In the genomic region with DNA sequence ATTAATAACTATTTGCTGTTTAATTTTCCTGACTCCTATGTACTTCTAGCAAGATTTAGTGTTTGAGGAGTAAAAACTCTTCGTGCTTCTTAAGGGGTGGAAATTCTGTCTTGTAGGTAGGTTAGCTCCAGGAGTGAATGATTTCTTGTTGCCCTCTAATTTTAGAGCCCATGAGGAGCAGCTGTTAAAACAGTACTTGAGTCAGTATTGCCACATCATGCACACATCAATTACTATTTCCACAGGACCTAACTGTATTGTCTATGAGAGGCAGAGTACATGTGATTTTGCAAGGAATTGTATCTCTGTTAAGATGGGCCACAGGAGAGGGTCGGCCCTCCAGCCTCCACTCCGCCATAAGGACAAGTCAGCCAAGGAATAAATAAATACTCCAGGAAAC, we compare ENCODE assay signal across 15 cellular contexts.
"Had no signal": no experiment of that assay in that cellular context is flagged by ENCODE, and none has a peak within 500 bp of the region (broad histone marks: within the 10 kb centered on the region; RNA-seq: fewer than 3 reads in every experiment).

No MANE protein-coding gene starts in this region.

- H3K36me3 ChIP-seq: brain microvascular endothelial cell, esophagus muscularis mucosa, right lobe of liver, transverse colon had no signal

- DNase-seq: activated CD4-positive, alpha-beta T cell treated with anti-CD3 and anti-CD28 coated beads for 1 hour; activated CD4-positive, alpha-beta T cell treated with anti-CD3 and anti-CD28 coated beads, Interleukin-2, amount 50 U/mL, for 48 hours; activated gamma-delta T cell treated with Interleukin-2 at 50 U/mL for 16 hours; activated naive CD8-positive, alpha-beta T cell treated with anti-CD3 and anti-CD28 coated beads for 36 hours; activated T-cell treated with anti-CD3 and anti-CD28 coated beads, Interleukin-2, amount 50 U/mL, for 72 hours; brain microvascular endothelial cell; hypothalamus; mucosa of descending colon; naive thymus-derived CD8-positive, alpha-beta T cell; right lobe of liver; stimulated activated CD4-positive, alpha-beta T cell treated with anti-CD3 and anti-CD28 coated beads, Interleukin-12 subunit alpha, Interleukin-12 subunit beta, amount 100 ng/mL, for 4 hours; stimulated activated naive CD4-positive, alpha-beta T cell; substantia nigra; transverse colon had no signal

- H3K4me3 ChIP-seq: esophagus muscularis mucosa, mucosa of descending colon, right lobe of liver, transverse colon had no signal

- H3K27ac ChIP-seq: brain microvascular endothelial cell, esophagus muscularis mucosa, right lobe of liver, transverse colon had no signal

- ATAC-seq: activated T-cell treated with anti-CD3 and anti-CD28 coated beads, Interleukin-2, amount 50 U/mL, for 72 hours; mucosa of descending colon; naive thymus-derived CD8-positive, alpha-beta T cell; right lobe of liver had no signal

- H3K27me3 ChIP-seq: brain microvascular endothelial cell, esophagus muscularis mucosa, right lobe of liver, transverse colon had no signal

- H3K9me3 ChIP-seq: esophagus muscularis mucosa, mucosa of descending colon, right lobe of liver, transverse colon had no signal

- H3K4me1 ChIP-seq: right lobe of liver, transverse colon had no signal
